In the genomic region with DNA sequence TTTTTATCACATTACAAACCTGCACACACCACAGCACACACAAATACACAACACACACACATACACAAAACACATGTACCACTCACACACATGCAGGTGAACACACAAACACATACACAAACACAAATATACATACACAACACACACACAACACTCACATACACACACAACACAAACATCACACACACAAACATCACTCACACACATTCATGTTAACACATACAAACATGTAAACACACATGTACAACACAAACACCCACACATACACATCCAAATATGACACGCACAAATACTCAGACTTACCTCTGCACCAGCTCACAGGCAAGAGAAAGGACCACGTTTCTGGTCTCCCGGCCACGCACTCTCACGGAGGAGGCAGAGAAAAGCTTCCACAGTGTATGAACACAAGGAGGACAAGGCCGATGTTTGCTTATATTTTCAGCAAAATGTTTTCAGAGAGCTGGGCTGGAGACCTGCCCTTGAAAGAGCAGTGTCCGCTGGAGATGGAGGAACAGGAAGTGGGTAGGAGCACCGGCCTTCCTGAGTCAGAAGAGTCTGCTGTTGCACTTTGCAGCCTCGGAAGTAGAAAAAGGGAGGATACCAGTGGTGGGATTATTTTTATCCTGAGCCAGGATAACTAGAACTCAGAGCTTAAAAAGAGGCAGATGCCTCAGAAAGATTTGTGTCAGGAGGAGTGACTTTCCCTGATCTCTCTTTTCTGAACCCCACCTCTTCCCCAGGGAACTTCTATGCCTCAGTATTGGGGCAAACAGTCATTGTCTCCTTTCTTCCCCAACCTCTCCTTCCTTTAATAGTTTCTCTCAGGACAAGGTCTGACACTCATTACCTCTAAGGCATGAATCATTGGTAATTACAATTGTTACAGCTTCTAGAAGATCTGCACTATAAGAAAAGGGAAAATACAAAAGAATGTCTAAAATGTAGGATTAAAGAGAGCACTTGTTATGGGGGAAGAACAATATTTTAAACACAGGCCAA, we compare ENCODE assay signal across 9 cellular contexts. TPM values are rescaled to one million over a fixed set of nuclear protein-coding genes. Genes with fewer than 3 reads are reported as not detected.
DNase-seq lines count a peak whose midpoint lies in the region; ATAC-seq and TF ChIP-seq lines count a peak whose summit lies in the region.
"Had no signal": no experiment of that assay in that cellular context is flagged by ENCODE, and none has a peak within 500 bp of the region (broad histone marks: within the 10 kb centered on the region; RNA-seq: fewer than 3 reads in every experiment).

A gene (minus strand): TSS at position 520 of the 999 bp plus-strand sequence. CDS start 2,243 bp downstream, outside the sequence.

- peaks cover 29% of the 10 kb centered on the region for H3K9me3 Mint-ChIP-seq in activated naive CD8-positive, alpha-beta T cell treated with anti-CD3 and anti-CD28 coated beads for 36 hours
- peaks cover 0 to 14% (median 2%) of the 10 kb centered on the region in 7 donors for H3K9me3 Mint-ChIP-seq in naive B cell

- H3K9me3 ChIP-seq in PC-3 (ENCODE audit: low read length) (no peaks in the 10 kb centered on the region), uterus (no peaks in the 10 kb centered on the region), WERI-Rb-1 (ENCODE audit: severe bottlenecking) (no peaks in the 10 kb centered on the region)

- intact Hi-C loops in PC-3 (cut with micrococcal nuclease) (no loop called here), uterus (cut with DNase I; ENCODE audit: low total_unique reads) (no loop called here)

- H3K4me1 ChIP-seq in PC-3 (ENCODE audit: insufficient read depth, low read length) (no peaks in the 10 kb centered on the region), uterus (no peaks in the 10 kb centered on the region)

- H3K27ac ChIP-seq in PC-3 (ENCODE audit: low read length) (no peak within 1 kb of the TSS), uterus (peak within 1 kb of the TSS; percentile 64 to 79), WERI-Rb-1 (no peak within 1 kb of the TSS)

- DNase-seq in GM06990 (ENCODE audit: extremely low read depth, insufficient read length) (no peak), PC-3 (no peak), naive B cell (no peak), uterus (no peak), NCI-H2107 (lab: John Stamatoyannopoulos, UW) (no peak), WERI-Rb-1 (no peak)
- peak; percentile 29 for DNase-seq in activated naive CD8-positive, alpha-beta T cell treated with anti-CD3 and anti-CD28 coated beads for 36 hours

- H3K27me3 Mint-ChIP-seq in activated naive CD8-positive, alpha-beta T cell treated with anti-CD3 and anti-CD28 coated beads for 36 hours, result no peaks in the 10 kb centered on the region
- no peaks in the 10 kb centered on the region for H3K27me3 Mint-ChIP-seq in naive B cell

- H3K36me3 ChIP-seq in GM06990 (ENCODE audit: control insufficient read depth, insufficient read depth, low read length), result peaks cover 10% of the 10 kb centered on the region
- no peaks in the 10 kb centered on the region for H3K36me3 ChIP-seq in PC-3 (ENCODE audit: low read depth, low read length)
- H3K36me3 ChIP-seq in uterus, result no peaks in the 10 kb centered on the region
- H3K36me3 ChIP-seq in WERI-Rb-1, result no peaks in the 10 kb centered on the region

- H3K36me3 Mint-ChIP-seq in activated naive CD8-positive, alpha-beta T cell treated with anti-CD3 and anti-CD28 coated beads for 36 hours, result peaks cover 75% of the 10 kb centered on the region
- no peaks in the 10 kb centered on the region for H3K36me3 Mint-ChIP-seq in naive B cell

- H3K4me2 ChIP-seq in PC-3 (ENCODE audit: low read length), result no peak within 1 kb of the TSS

- POLR2A ChIA-PET in PC-3 (lab: Charles Lee; ENCODE audit: unreplicated experiment), result no interaction called here

- no peaks in the 10 kb centered on the region for H3K79me2 ChIP-seq in PC-3 (ENCODE audit: low read length)

- peak within 1 kb of the TSS; percentile 66; the same call in 1 of the 2 replicates for H2AFZ ChIP-seq in PC-3 (ENCODE audit: low read length)

- CTCF ChIA-PET in PC-3 (lab: Charles Lee), result no interaction called here

- no TSS peak for BruUV-seq in PC-3 (replicated peaks; lab: Mats Ljungman, UMichigan)

- peak within 1 kb of the TSS; percentile 86 for H3K4me3 Mint-ChIP-seq in activated naive CD8-positive, alpha-beta T cell treated with anti-CD3 and anti-CD28 coated beads for 36 hours
- H3K4me3 Mint-ChIP-seq in naive B cell, result peak within 1 kb of the TSS in 7 of 8 donors; percentile 6 to 71 (median 41)

- H3K27me3 ChIP-seq in GM06990 (replicated peaks; ENCODE audit: control insufficient read depth, insufficient read depth, low read length), result no peaks in the 10 kb centered on the region
- H3K27me3 ChIP-seq in PC-3 (ENCODE audit: low read length), result no peaks in the 10 kb centered on the region
- H3K27me3 ChIP-seq in uterus, result no peaks in the 10 kb centered on the region
- H3K27me3 ChIP-seq in WERI-Rb-1 (ENCODE audit: insufficient read depth, low read depth, severe bottlenecking), result no peaks in the 10 kb centered on the region

- TF ChIP-seq CTCF in GM06990 (IDR thresholded peaks at IDR 0.05; ENCODE audit: insufficient read depth, low read length, poor library complexity, severe bottlenecking) (no peak), PC-3 (conservative IDR thresholded peaks at IDR 0.05; ENCODE audit: low read depth, low read length) (no peak), uterus (IDR thresholded peaks at IDR 0.05) (no peak), WERI-Rb-1 (IDR thresholded peaks at IDR 0.05; ENCODE audit: low read depth, low read length) (no peak)

- H3K9me2 ChIP-seq in PC-3 (replicated peaks; ENCODE audit: low read length), result no peaks in the 10 kb centered on the region

- no peak for TF ChIP-seq POLR2A in uterus (IDR thresholded peaks at IDR 0.05)

- peak within 1 kb of the TSS; percentile 91 for H3K27ac Mint-ChIP-seq in activated naive CD8-positive, alpha-beta T cell treated with anti-CD3 and anti-CD28 coated beads for 36 hours
- peak within 1 kb of the TSS in 3 of 6 donors; percentile 12 to 48 (median 48) for H3K27ac Mint-ChIP-seq in naive B cell

- ATAC-seq in GM21786 (IDR thresholded peaks at IDR 0.05; ENCODE audit: unreplicated experiment) (peak; percentile 87), PC-3 (no peak), naive B cell (ENCODE audit: low read depth in 2 of 2) (no peak)

- no peaks in the 10 kb centered on the region for H4K20me1 ChIP-seq in PC-3 (ENCODE audit: low read length)

- peaks cover 47% of the 10 kb centered on the region for H3K4me1 Mint-ChIP-seq in activated naive CD8-positive, alpha-beta T cell treated with anti-CD3 and anti-CD28 coated beads for 36 hours
- H3K4me1 Mint-ChIP-seq in naive B cell, result peaks cover 10 to 13% (median 11%) of the 10 kb centered on the region in 3 donors

- H3F3A ChIP-seq in PC-3 (ENCODE audit: low read length, unreplicated experiment), result no peaks in the 10 kb centered on the region

- H3K4me3 ChIP-seq in GM06990 (replicated peaks; ENCODE audit: low read depth, low read length) (peak within 1 kb of the TSS; percentile 67), PC-3 (ENCODE audit: low read length) (no peak within 1 kb of the TSS), uterus (peak within 1 kb of the TSS; percentile 11 to 26), WERI-Rb-1 (ENCODE audit: low read depth, low read length) (no peak within 1 kb of the TSS)

- H3K9ac ChIP-seq in PC-3 (ENCODE audit: low read length), result no peak within 1 kb of the TSS

RNA-seq across cellular contexts. Expression of the gene that starts here (rescaled TPM):
- total RNA-seq in PC-3 (2014; rRNA removed) (1.2 TPM in 1 of 2 replicates, not detected in the other), uterus (10 to 100 TPM; 37.3 to 71.0 (median 60.9) TPM)
- 10 to 100 TPM; 34.2 to 34.8 TPM for total RNA-seq in activated naive CD8-positive, alpha-beta T cell treated with anti-CD3 and anti-CD28 coated beads for 36 hours
- polyA plus RNA-seq in naive B cell (ENCODE audit: low read depth in 6 of 6), result 1 to 10 TPM in 1 of 6 donors, under 1 TPM in 5; 0.22 to 1.4 (median 0.31) TPM
- polyA plus RNA-seq: fibroblast of lung had no signal

Comparison
In these comparisons a context has a peak if more than half of its experiments do, and no peak if none do; other contexts are left out.
1. RNA of the gene that starts here (total RNA-seq): 37.3 to 71.0 TPM in uterus and 34.2 to 34.8 TPM in activated naive CD8-positive, alpha-beta T cell treated with anti-CD3 and anti-CD28 coated beads for 36 hours; 1.2 TPM in PC-3; every median in the first group is over 10 times any median in the second.
2. H3K4me3 ChIP-seq: peak in GM06990 (single experiment) and uterus (2 of 2); none in PC-3 (single experiment) and WERI-Rb-1 (single experiment).
3. H3K27ac ChIP-seq: peak in uterus (2 of 2); none in PC-3 (single experiment) and WERI-Rb-1 (single experiment).